31 cellular contexts compared by ENCODE assay signal in the genomic region with DNA sequence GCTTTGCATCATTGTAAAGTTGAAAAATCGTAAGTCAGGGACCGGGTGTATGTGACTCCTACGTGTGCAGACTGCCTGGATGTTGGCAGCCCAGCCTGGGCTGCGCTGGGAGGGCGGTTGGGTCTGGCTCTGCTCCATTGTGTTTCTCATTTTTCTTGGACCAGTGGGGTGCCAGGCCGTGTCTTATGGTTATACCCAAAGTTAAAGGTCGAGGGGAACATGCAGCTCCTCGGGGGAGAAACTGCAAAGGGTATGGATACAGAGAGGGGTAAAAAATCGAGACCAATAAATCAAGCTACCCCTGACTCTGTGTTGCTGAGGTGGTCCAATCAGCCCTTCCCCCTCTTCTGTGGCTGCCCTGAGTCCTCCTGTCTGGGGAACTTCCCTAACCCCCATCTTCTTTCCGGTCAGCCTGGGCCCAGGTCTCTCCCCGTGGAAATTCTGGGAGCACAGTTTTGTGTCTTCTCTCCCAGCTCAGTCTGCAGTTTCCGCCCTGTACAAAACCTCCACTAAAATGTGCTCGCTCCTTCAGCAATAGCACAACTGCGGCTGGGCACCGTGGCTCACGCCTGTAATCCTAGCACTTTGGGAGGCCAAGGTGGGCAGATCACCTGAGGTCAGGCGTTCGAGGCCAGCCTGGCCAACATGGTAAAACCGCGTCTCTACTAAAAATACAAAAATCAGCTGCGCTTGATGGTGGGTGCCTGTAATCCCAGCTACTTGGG. TPM values are rescaled to one million over a fixed set of nuclear protein-coding genes. Genes with fewer than 3 reads are reported as not detected.
A peak's percentile ranks its signal among the peaks of the same experiment; 100 is the strongest.
DNase-seq lines count a peak whose midpoint lies in the region; ATAC-seq and TF ChIP-seq lines count a peak whose summit lies in the region.
"Had no signal": no experiment of that assay in that cellular context is flagged by ENCODE, and none has a peak within 500 bp of the region (broad histone marks: within the 10 kb centered on the region; RNA-seq: fewer than 3 reads in every experiment).

No MANE protein-coding gene starts in this region.

- CTCF ChIA-PET in activated CD4-positive, alpha-beta memory T cell treated with anti-CD3 and anti-CD28 coated beads for 36 hours (lab: Charles Lee), result no interaction called here

- TF ChIP-seq CTCF in coronary artery (IDR thresholded peaks at IDR 0.05) (no peak), upper lobe of right lung (IDR thresholded peaks at IDR 0.05) (no peak), CD14-positive monocyte (IDR thresholded peaks at IDR 0.05) (no peak)

- no peak overlapping the region for H2AFZ ChIP-seq in neuronal stem cell (ENCODE audit: low read length)

- H3K27ac ChIP-seq in coronary artery (no peak overlapping the region), neuronal stem cell (replicated peaks; ENCODE audit: low read length) (no peak overlapping the region), upper lobe of right lung (no peak overlapping the region)
- H3K27ac ChIP-seq: A549, skin epidermis, uterus had no signal

- no peaks in the 10 kb centered on the region for H3K9me3 Mint-ChIP-seq in activated CD4-positive, alpha-beta memory T cell treated with anti-CD3 and anti-CD28 coated beads for 36 hours
- H3K9me3 Mint-ChIP-seq in CD14-positive monocyte, result peaks cover 0 to 12% (median 8%) of the 10 kb centered on the region in 7 donors
- H3K9me3 Mint-ChIP-seq: activated B cell treated with CpG ODN at 0.5 μM for 24 hours; activated naive CD8-positive, alpha-beta T cell treated with anti-CD3 and anti-CD28 coated beads for 36 hours; CD4-positive, alpha-beta T cell; mesothelial cell of epicardium; T-cell had no signal

- DNase-seq in cardiac septum (ENCODE audit: low spot score), result peak; percentile 70
- no peak for DNase-seq in Right ventricle myocardium inferior (ENCODE audit: missing footprints)
- peak; percentile 35 for DNase-seq in coronary artery (ENCODE audit: low spot score)
- DNase-seq in neuronal stem cell (ENCODE audit: low spot score), result no peak
- DNase-seq in upper lobe of right lung, result peak; percentile 40
- DNase-seq in NCI-H748 treated with DMSO at 0.1 percent for 48 hours (lab: John Stamatoyannopoulos, UW), result no peak
- no peak for DNase-seq in activated CD4-positive, alpha-beta memory T cell treated with anti-CD3 and anti-CD28 coated beads for 36 hours
- DNase-seq in CD14-positive monocyte (ENCODE audit: low spot score), result no peak
- DNase-seq: activated B cell treated with CpG ODN at 0.5 μM for 24 hours; activated CD4-positive, alpha-beta T cell treated with anti-CD3 and anti-CD28 coated beads, Interleukin-2, amount 50 U/mL, for 4 hours; activated gamma-delta T cell; activated naive CD8-positive, alpha-beta T cell treated with anti-CD3 and anti-CD28 coated beads for 36 hours; AML-193; glutamatergic neuron; left ventricle myocardium superior; NCI-H1092 treated with DMSO at 0.1 percent for 48 hours; NCI-H187; occipital lobe; RPMI8226; stimulated activated naive CD4-positive, alpha-beta T cell treated with Interleukin-2 at 50 U/mL for 16 hours; uterus had no signal

- no peaks in the 10 kb centered on the region for H3K36me3 ChIP-seq in neuronal stem cell (replicated peaks in 1 of 2; ENCODE audit: control insufficient read depth in 2 of 2, insufficient read depth in 2 of 2, low read length in 2 of 2)
- H3K36me3 ChIP-seq in upper lobe of right lung, result no peaks in the 10 kb centered on the region
- H3K36me3 ChIP-seq: uterus had no signal

- H3K27me3 ChIP-seq in neuronal stem cell (ENCODE audit: control insufficient read depth in 3 of 3, insufficient read depth in 3 of 3, low read depth in 1 of 3, low read length in 3 of 3) (peaks cover 0 to 70% (median 0%) of the 10 kb centered on the region in 3 experiments), upper lobe of right lung (peaks cover 6% of the 10 kb centered on the region)
- H3K27me3 ChIP-seq: uterus had no signal

- H2BK12ac ChIP-seq in neuronal stem cell (ENCODE audit: low read length), result no peak overlapping the region

- intact Hi-C loops in cardiac septum (cut with DNase I) (no loop called here), Right ventricle myocardium inferior (cut with DNase I) (no loop called here), upper lobe of right lung (cut with DNase I) (no loop called here), CD14-positive monocyte (cut with micrococcal nuclease) (no loop called here)
- intact Hi-C loops in activated CD4-positive, alpha-beta memory T cell treated with anti-CD3 and anti-CD28 coated beads for 36 hours (cut with micrococcal nuclease), result no loop called here

- H3K4ac ChIP-seq in neuronal stem cell (ENCODE audit: low read length), result no peak overlapping the region

- WGBS in neuronal stem cell (ENCODE audit: extremely low coverage in 2 of 2, insufficient read length in 2 of 2, insufficient replicate concordance in 1 of 2), 2 donors, result no CpG with 5 or more reads among the region's 21 CpGs

- H3K36me3 Mint-ChIP-seq in activated CD4-positive, alpha-beta memory T cell treated with anti-CD3 and anti-CD28 coated beads for 36 hours, result no peaks in the 10 kb centered on the region
- no peaks in the 10 kb centered on the region for H3K36me3 Mint-ChIP-seq in CD14-positive monocyte
- H3K36me3 Mint-ChIP-seq: activated naive CD8-positive, alpha-beta T cell treated with anti-CD3 and anti-CD28 coated beads for 36 hours; mesothelial cell of epicardium; T-cell had no signal

- H3K4me1 Mint-ChIP-seq in activated CD4-positive, alpha-beta memory T cell treated with anti-CD3 and anti-CD28 coated beads for 36 hours (ENCODE audit: low read depth), result peaks cover 2% of the 10 kb centered on the region
- peaks cover 9% of the 10 kb centered on the region for H3K4me1 Mint-ChIP-seq in CD14-positive monocyte
- H3K4me1 Mint-ChIP-seq: activated B cell treated with CpG ODN at 0.5 μM for 24 hours; activated naive CD8-positive, alpha-beta T cell treated with anti-CD3 and anti-CD28 coated beads for 36 hours; mesothelial cell of epicardium; T-cell had no signal

- H2BK15ac ChIP-seq in neuronal stem cell (ENCODE audit: low read length), result no peak overlapping the region

- H3K14ac ChIP-seq in neuronal stem cell (ENCODE audit: low read length), result no peak overlapping the region

- H3K18ac ChIP-seq in neuronal stem cell (ENCODE audit: low read length), result peak overlapping the region; percentile 33

- POLR2A ChIA-PET in activated CD4-positive, alpha-beta memory T cell treated with anti-CD3 and anti-CD28 coated beads for 36 hours (lab: Charles Lee), result no interaction called here

- H3K27me3 Mint-ChIP-seq in activated CD4-positive, alpha-beta memory T cell treated with anti-CD3 and anti-CD28 coated beads for 36 hours, result peaks cover 38% of the 10 kb centered on the region
- peaks cover 17 to 36% (median 26%) of the 10 kb centered on the region in 3 donors for H3K27me3 Mint-ChIP-seq in CD14-positive monocyte (ENCODE audit: low read depth in 3 of 3)

- no peaks in the 10 kb centered on the region for H3K79me1 ChIP-seq in neuronal stem cell (ENCODE audit: low read depth, low read length)

- H3K4me3 Mint-ChIP-seq in activated CD4-positive, alpha-beta memory T cell treated with anti-CD3 and anti-CD28 coated beads for 36 hours, result no peak overlapping the region
- H3K4me3 Mint-ChIP-seq in CD14-positive monocyte, result no peak overlapping the region
- H3K4me3 Mint-ChIP-seq: activated B cell treated with CpG ODN at 0.5 μM for 24 hours; activated naive CD8-positive, alpha-beta T cell treated with anti-CD3 and anti-CD28 coated beads for 36 hours; CD4-positive, alpha-beta T cell; mesothelial cell of epicardium; T-cell had no signal

- no peak overlapping the region for H2BK5ac ChIP-seq in neuronal stem cell (ENCODE audit: low read length)

- no peak overlapping the region for H4K8ac ChIP-seq in neuronal stem cell (ENCODE audit: low read depth, low read length)

- no peak overlapping the region for H2AK5ac ChIP-seq in neuronal stem cell (ENCODE audit: low read depth, low read length)

- H3K4me2 ChIP-seq in neuronal stem cell (ENCODE audit: insufficient read depth, low read length, poor library complexity, severe bottlenecking), result no peak overlapping the region
- H3K4me2 ChIP-seq: A549 had no signal

- H4K91ac ChIP-seq in neuronal stem cell (ENCODE audit: low read depth, low read length, poor library complexity), result no peak overlapping the region

- peaks cover 0 to 2% of the 10 kb centered on the region in 2 donors for H3K9me3 ChIP-seq in neuronal stem cell (replicated peaks in 1 of 2; ENCODE audit: control insufficient read depth in 2 of 2, insufficient read depth in 1 of 2, low read depth in 1 of 2, low read length in 2 of 2)
- H3K9me3 ChIP-seq in upper lobe of right lung, result no peaks in the 10 kb centered on the region
- H3K9me3 ChIP-seq: A549, uterus had no signal

- H3K4me3 ChIP-seq in coronary artery, result no peak overlapping the region
- no peak overlapping the region for H3K4me3 ChIP-seq in neuronal stem cell (ENCODE audit: low read length in 2 of 2)
- no peak overlapping the region for H3K4me3 ChIP-seq in upper lobe of right lung
- H3K4me3 ChIP-seq: A549, skin epidermis, uterus had no signal

- no peak overlapping the region for H3K9ac ChIP-seq in neuronal stem cell (ENCODE audit: low read depth, low read length, poor library complexity)

- H3K4me1 ChIP-seq in neuronal stem cell (ENCODE audit: control insufficient read depth in 2 of 2, insufficient read depth in 1 of 2, low read depth in 1 of 2, low read length in 2 of 2) (peaks cover 0 to 7% of the 10 kb centered on the region in 2 donors), upper lobe of right lung (no peaks in the 10 kb centered on the region)
- H3K4me1 ChIP-seq: uterus had no signal

- H2BK120ac ChIP-seq in neuronal stem cell (ENCODE audit: low read depth, low read length), result no peak overlapping the region

- no peak overlapping the region for H3K27ac Mint-ChIP-seq in activated CD4-positive, alpha-beta memory T cell treated with anti-CD3 and anti-CD28 coated beads for 36 hours
- H3K27ac Mint-ChIP-seq in CD14-positive monocyte, result no peak overlapping the region
- H3K27ac Mint-ChIP-seq: activated B cell treated with CpG ODN at 0.5 μM for 24 hours; activated naive CD8-positive, alpha-beta T cell treated with anti-CD3 and anti-CD28 coated beads for 36 hours; CD4-positive, alpha-beta T cell; mesothelial cell of epicardium; T-cell had no signal

- H3K23ac ChIP-seq in neuronal stem cell (ENCODE audit: low read depth, low read length, poor library complexity), result no peak overlapping the region

- ATAC-seq in Right ventricle myocardium inferior, result no peak
- ATAC-seq in upper lobe of right lung, result no peak
- ATAC-seq: A549, left ventricle myocardium superior, T-cell had no signal

RNA-seq across cellular contexts. Expression of gene UNC5A, which starts 34.1 kb away (rescaled TPM):
- total RNA-seq in cardiac septum, result 0.05 TPM
- 0.08 TPM for total RNA-seq in Right ventricle myocardium inferior
- 1.3 TPM for polyA plus RNA-seq in neuronal stem cell (2013, experiment 1 of 2)
- 1.4 TPM for polyA plus RNA-seq in neuronal stem cell (2013, experiment 2 of 2)
- 0.46 TPM for total RNA-seq in upper lobe of right lung
- not detected for total RNA-seq in activated CD4-positive, alpha-beta memory T cell treated with anti-CD3 and anti-CD28 coated beads for 36 hours
- under 1 TPM; 0.03 to 0.07 TPM for polyA plus RNA-seq in CD14-positive monocyte
- total RNA-seq: activated B cell treated with CpG ODN at 0.5 μM for 24 hours; activated naive CD8-positive, alpha-beta T cell treated with anti-CD3 and anti-CD28 coated beads for 36 hours; aorta; bronchial epithelial cell; CD4-positive, alpha-beta T cell; fibroblast of villous mesenchyme; mesothelial cell of epicardium; NCI-H460; SK-MEL-5; T-cell had no signal
- polyA plus RNA-seq: aorta had no signal

Comparison
In these comparisons a context has a peak if more than half of its experiments do, and no peak if none do; other contexts are left out.
1. DNase-seq: peak in cardiac septum (single experiment), coronary artery (single experiment) and upper lobe of right lung (single experiment); none in Right ventricle myocardium inferior (single experiment), neuronal stem cell (single experiment), NCI-H748 treated with DMSO at 0.1 percent for 48 hours (single experiment), activated CD4-positive, alpha-beta memory T cell treated with anti-CD3 and anti-CD28 coated beads for 36 hours (single experiment) and CD14-positive monocyte (single experiment).